ENCODE assay signal across 12 cellular contexts in genomic region chr1:111463029-111463683, GRCh38. TPM values are rescaled to one million over a fixed set of nuclear protein-coding genes. Genes with fewer than 3 reads are reported as not detected.
DNase-seq lines count a peak whose midpoint lies in the region; ATAC-seq and TF ChIP-seq lines count a peak whose summit lies in the region.
"Had no signal": no experiment of that assay in that cellular context is flagged by ENCODE, and none has a peak within 500 bp of the region (broad histone marks: within the 10 kb centered on the region; RNA-seq: fewer than 3 reads in every experiment).

No MANE protein-coding gene starts in this region.

- DNase-seq in AG10803 (ENCODE audit: low read depth): peak; percentile 72
- DNase-seq in HFF-Myc (ENCODE audit: extremely low read depth, low read depth): peak; percentile 10
- peak; percentile 95 for DNase-seq in kidney tubule cell (ENCODE audit: low spot score)
- DNase-seq in HuH-7.5 (ENCODE audit: low spot score): no peak
- DNase-seq in NK-92 treated with Interleukin-12 subunit alpha and Interleukin-12 subunit beta, amount 100 ng/mL, for 24 hours (lab: John Stamatoyannopoulos, UW): no peak
- DNase-seq in activated CD4-positive, CD25-positive, alpha-beta regulatory T cell treated with anti-CD3 and anti-CD28 coated beads, Interleukin-2, amount 50 U/mL, for 72 hours: no peak
- DNase-seq: NCI-H748 treated with DMSO at 0.1 percent for 48 hours, ovary, transverse colon had no signal

- peak overlapping the region; percentile 28 for H3K27ac Mint-ChIP-seq in activated T-helper 17 cell treated with anti-CD3 and anti-CD28 coated beads, Interleukin-2, amount 50 U/mL, for 72 hours
- H3K27ac Mint-ChIP-seq: activated T-helper 1 cell treated with anti-CD3 and anti-CD28 coated beads, Interleukin-12 subunit alpha, Interleukin-12 subunit beta, Interleukin-2, Interleukin-4 antibody, amounts not matched to agents 30 ng/mL and 10 ng/mL and 1 ng/mL, durations not matched to agents 14 hours and 24 hours and 36 hours had no signal

- peaks cover 10% of the 10 kb centered on the region for H3K4me1 Mint-ChIP-seq in activated T-helper 17 cell treated with anti-CD3 and anti-CD28 coated beads, Interleukin-2, amount 50 U/mL, for 72 hours

- no peak for TF ChIP-seq CTCF in AG10803 (conservative IDR thresholded peaks at IDR 0.05; ENCODE audit: low read length)
- no peak for TF ChIP-seq CTCF in HFF-Myc (IDR thresholded peaks at IDR 0.05; ENCODE audit: low read depth, low read length, missing control alignments)

- no peak for ATAC-seq in activated T-helper 17 cell treated with anti-CD3 and anti-CD28 coated beads, Interleukin-2, amount 50 U/mL, for 72 hours (replicated peaks)
- no peak for ATAC-seq in HG03432 (IDR thresholded peaks at IDR 0.05; ENCODE audit: unreplicated experiment)

- peaks cover 65% of the 10 kb centered on the region for H3K36me3 Mint-ChIP-seq in activated T-helper 17 cell treated with anti-CD3 and anti-CD28 coated beads, Interleukin-2, amount 50 U/mL, for 72 hours (ENCODE audit: low read depth)

- H3K4me3 Mint-ChIP-seq in activated T-helper 17 cell treated with anti-CD3 and anti-CD28 coated beads, Interleukin-2, amount 50 U/mL, for 72 hours: no peak overlapping the region
- H3K4me3 Mint-ChIP-seq: activated T-helper 1 cell treated with anti-CD3 and anti-CD28 coated beads, Interleukin-12 subunit alpha, Interleukin-12 subunit beta, Interleukin-2, Interleukin-4 antibody, amounts not matched to agents 30 ng/mL and 10 ng/mL and 1 ng/mL, durations not matched to agents 14 hours and 24 hours and 36 hours had no signal

- H3K27me3 Mint-ChIP-seq in activated T-helper 17 cell treated with anti-CD3 and anti-CD28 coated beads, Interleukin-2, amount 50 U/mL, for 72 hours: no peaks in the 10 kb centered on the region

- H3K4me3 ChIP-seq in AG10803 (ENCODE audit: low read length): no peak overlapping the region
- H3K4me3 ChIP-seq in HFF-Myc (replicated peaks; ENCODE audit: low read depth, low read length): no peak overlapping the region
- H3K4me3 ChIP-seq: ovary, transverse colon had no signal

- H3K9me3 Mint-ChIP-seq in activated T-helper 17 cell treated with anti-CD3 and anti-CD28 coated beads, Interleukin-2, amount 50 U/mL, for 72 hours: no peaks in the 10 kb centered on the region
- H3K9me3 Mint-ChIP-seq: activated T-helper 1 cell treated with anti-CD3 and anti-CD28 coated beads, Interleukin-12 subunit alpha, Interleukin-12 subunit beta, Interleukin-2, Interleukin-4 antibody, amounts not matched to agents 30 ng/mL and 10 ng/mL and 1 ng/mL, durations not matched to agents 14 hours and 24 hours and 36 hours had no signal

RNA-seq across cellular contexts. Expression of gene C1orf162, which starts 10.6 kb away (rescaled TPM):
- total RNA-seq in activated T-helper 17 cell treated with anti-CD3 and anti-CD28 coated beads, Interleukin-2, amount 50 U/mL, for 72 hours: 1 to 10 TPM; 4.4 to 4.9 TPM

RNA-seq across cellular contexts. Expression of gene ATP5PB, which starts 13.9 kb away (rescaled TPM):
- total RNA-seq in activated T-helper 17 cell treated with anti-CD3 and anti-CD28 coated beads, Interleukin-2, amount 50 U/mL, for 72 hours: 100 to 1,000 TPM; 235 to 383 TPM

RNA-seq across cellular contexts. Expression of gene WDR77, which starts 14.1 kb away (rescaled TPM):
- total RNA-seq in activated T-helper 17 cell treated with anti-CD3 and anti-CD28 coated beads, Interleukin-2, amount 50 U/mL, for 72 hours: 10 to 100 TPM; 27.5 to 65.2 TPM

RNA-seq across cellular contexts. Expression of gene OVGP1, which starts 35.6 kb away (rescaled TPM):
- total RNA-seq in activated T-helper 17 cell treated with anti-CD3 and anti-CD28 coated beads, Interleukin-2, amount 50 U/mL, for 72 hours: 1 to 10 TPM; 1.9 to 2.1 TPM

RNA-seq across cellular contexts. Expression of gene ADORA3, which starts 40.3 kb away (rescaled TPM):
- not detected for total RNA-seq in activated T-helper 17 cell treated with anti-CD3 and anti-CD28 coated beads, Interleukin-2, amount 50 U/mL, for 72 hours

Comparison
In these comparisons a context has a peak if more than half of its experiments do, and no peak if none do; other contexts are left out.
1. DNase-seq: peak in AG10803 (single experiment), HFF-Myc (single experiment) and kidney tubule cell (single experiment); none in HuH-7.5 (single experiment), NK-92 treated with Interleukin-12 subunit alpha and Interleukin-12 subunit beta, amount 100 ng/mL, for 24 hours (single experiment) and activated CD4-positive, CD25-positive, alpha-beta regulatory T cell treated with anti-CD3 and anti-CD28 coated beads, Interleukin-2, amount 50 U/mL, for 72 hours (single experiment).